ENCODE assay signal across 39 cellular contexts in genomic region chr12:100384549-100384916, GRCh38. TPM values are rescaled to one million over a fixed set of nuclear protein-coding genes. Genes with fewer than 3 reads are reported as not detected.
"Had no signal": no experiment of that assay in that cellular context is flagged by ENCODE, and none has a peak within 500 bp of the region (broad histone marks: within the 10 kb centered on the region; RNA-seq: fewer than 3 reads in every experiment).

No MANE protein-coding gene starts in this region.

- H3K9me3 ChIP-seq: adrenal gland, body of pancreas, esophagus squamous epithelium, gastroesophageal sphincter had no signal

- H3K27ac Mint-ChIP-seq: activated CD4-positive, alpha-beta memory T cell treated with anti-CD3 and anti-CD28 coated beads for 36 hours; activated CD4-positive, alpha-beta T cell treated with anti-CD3 and anti-CD28 coated beads for 36 hours; activated CD4-positive, alpha-beta T cell treated with anti-CD3 and anti-CD28 coated beads, Interleukin-2, amount 10 ng/mL, durations not matched to agents 24 days and 14 days; activated CD8-positive, alpha-beta memory T cell treated with anti-CD3 and anti-CD28 coated beads, Interleukin-2, amount 10 ng/mL, durations not matched to agents 7 days and 5 days; activated CD8-positive, alpha-beta T cell treated with anti-CD3 and anti-CD28 coated beads, Interleukin-2, amount 10 ng/mL, durations not matched to agents 7 days and 5 days; activated naive CD4-positive, alpha-beta T cell treated with anti-CD3 and anti-CD28 coated beads for 36 hours; activated naive CD4-positive, alpha-beta T cell treated with anti-CD3 and anti-CD28 coated beads, Interleukin-2, amount 50 U/mL, for 24 hours; activated naive CD8-positive, alpha-beta T cell treated with anti-CD3 and anti-CD28 coated beads for 36 hours; activated naive CD8-positive, alpha-beta T cell treated with anti-CD3 and anti-CD28 coated beads, Interleukin-2, amount 50 U/mL, for 24 hours; activated T-helper 1 cell treated with anti-CD3 and anti-CD28 coated beads, Interleukin-12 subunit alpha, Interleukin-12 subunit beta, Interleukin-2, Interleukin-4 antibody, amounts not matched to agents 30 ng/mL and 10 ng/mL and 1 ng/mL, durations not matched to agents 14 hours and 24 hours and 36 hours; activated T-helper 2 cell treated with anti-CD3 and anti-CD28 coated beads, Interferon-gamma antibody, Interleukin-2, Interleukin-4, amounts not matched to agents 10 μg/mL and 5 μg/mL and 100 μg/mL, durations not matched to agents 14 hours and 24 hours and 36 hours; effector memory CD8-positive, alpha-beta T cell had no signal

- DNase-seq: activated CD4-positive, alpha-beta memory T cell treated with anti-CD3 and anti-CD28 coated beads for 36 hours; activated CD4-positive, alpha-beta T cell treated with anti-CD3 and anti-CD28 coated beads for 36 hours; activated CD4-positive, alpha-beta T cell treated with anti-CD3 and anti-CD28 coated beads, Interleukin-2, amount 10 ng/mL, durations not matched to agents 24 days and 14 days; activated CD4-positive, CD25-positive, alpha-beta regulatory T cell; activated CD4-positive, CD25-positive, alpha-beta regulatory T cell treated with anti-CD3 and anti-CD28 coated beads, Interleukin-2, amount 50 U/mL, for 72 hours; activated CD8-positive, alpha-beta memory T cell treated with anti-CD3 and anti-CD28 coated beads, Interleukin-2, amount 10 ng/mL, durations not matched to agents 7 days and 5 days; activated CD8-positive, alpha-beta memory T cell treated with anti-CD3 and anti-CD28 coated beads, Interleukin-2, amount 50 U/mL, for 4 hours; activated CD8-positive, alpha-beta T cell treated with anti-CD3 and anti-CD28 coated beads, Interleukin-2, amount 10 ng/mL, durations not matched to agents 7 days and 5 days; activated effector memory CD4-positive, alpha-beta T cell treated with anti-CD3 and anti-CD28 coated beads, Interleukin-2, amount 50 U/mL, for 16 hours; activated naive CD4-positive, alpha-beta T cell treated with anti-CD3 and anti-CD28 coated beads for 36 hours; activated naive CD8-positive, alpha-beta T cell treated with anti-CD3 and anti-CD28 coated beads for 36 hours; activated naive CD8-positive, alpha-beta T cell treated with anti-CD3 and anti-CD28 coated beads, Interleukin-2, amount 50 U/mL, for 24 hours; activated T-cell treated with anti-CD3 and anti-CD28 coated beads, Interleukin-2, amount 50 U/mL, for 1 hour; activated T-cell treated with anti-CD3 and anti-CD28 coated beads, Interleukin-2, amount 50 U/mL, for 48 hours; adrenal gland; amygdala; aorta; body of pancreas; caudate nucleus; cortex of kidney; dermis blood vessel endothelial cell; effector CD4-positive, alpha-beta T cell; effector memory CD8-positive, alpha-beta T cell; esophagus squamous epithelium; foreskin melanocyte; T-helper 2 cell had no signal

- H3K27ac ChIP-seq: adrenal gland, body of pancreas, epithelial cell of prostate, esophagus squamous epithelium, gastroesophageal sphincter had no signal

- H3K36me3 ChIP-seq: adrenal gland, esophagus squamous epithelium, gastroesophageal sphincter had no signal

- H3K4me3 Mint-ChIP-seq: activated CD4-positive, alpha-beta memory T cell treated with anti-CD3 and anti-CD28 coated beads for 36 hours; activated CD4-positive, alpha-beta T cell treated with anti-CD3 and anti-CD28 coated beads for 36 hours; activated CD4-positive, alpha-beta T cell treated with anti-CD3 and anti-CD28 coated beads, Interleukin-2, amount 10 ng/mL, durations not matched to agents 24 days and 14 days; activated CD8-positive, alpha-beta memory T cell treated with anti-CD3 and anti-CD28 coated beads, Interleukin-2, amount 10 ng/mL, durations not matched to agents 7 days and 5 days; activated CD8-positive, alpha-beta T cell treated with anti-CD3 and anti-CD28 coated beads, Interleukin-2, amount 10 ng/mL, durations not matched to agents 7 days and 5 days; activated naive CD4-positive, alpha-beta T cell treated with anti-CD3 and anti-CD28 coated beads for 36 hours; activated naive CD4-positive, alpha-beta T cell treated with anti-CD3 and anti-CD28 coated beads, Interleukin-2, amount 50 U/mL, for 24 hours; activated naive CD8-positive, alpha-beta T cell treated with anti-CD3 and anti-CD28 coated beads for 36 hours; activated naive CD8-positive, alpha-beta T cell treated with anti-CD3 and anti-CD28 coated beads, Interleukin-2, amount 50 U/mL, for 24 hours; activated T-helper 1 cell treated with anti-CD3 and anti-CD28 coated beads, Interleukin-12 subunit alpha, Interleukin-12 subunit beta, Interleukin-2, Interleukin-4 antibody, amounts not matched to agents 30 ng/mL and 10 ng/mL and 1 ng/mL, durations not matched to agents 14 hours and 24 hours and 36 hours; effector memory CD8-positive, alpha-beta T cell had no signal

- ATAC-seq: activated CD4-positive, alpha-beta T cell treated with anti-CD3 and anti-CD28 coated beads for 36 hours; activated CD8-positive, alpha-beta memory T cell treated with anti-CD3 and anti-CD28 coated beads, Interleukin-2, amount 10 ng/mL, durations not matched to agents 7 days and 5 days; activated CD8-positive, alpha-beta T cell treated with anti-CD3 and anti-CD28 coated beads, Interleukin-2, amount 10 ng/mL, durations not matched to agents 7 days and 5 days; activated naive CD8-positive, alpha-beta T cell treated with anti-CD3 and anti-CD28 coated beads, Interleukin-2, amount 50 U/mL, for 24 hours; body of pancreas; effector memory CD8-positive, alpha-beta T cell; gastroesophageal sphincter had no signal

- H3K27me3 ChIP-seq: adrenal gland, body of pancreas, esophagus squamous epithelium, gastroesophageal sphincter had no signal

- H3K36me3 Mint-ChIP-seq: activated CD4-positive, alpha-beta memory T cell treated with anti-CD3 and anti-CD28 coated beads for 36 hours; activated CD8-positive, alpha-beta memory T cell treated with anti-CD3 and anti-CD28 coated beads, Interleukin-2, amount 10 ng/mL, durations not matched to agents 7 days and 5 days; activated naive CD4-positive, alpha-beta T cell treated with anti-CD3 and anti-CD28 coated beads, Interleukin-2, amount 50 U/mL, for 24 hours; activated naive CD8-positive, alpha-beta T cell treated with anti-CD3 and anti-CD28 coated beads for 36 hours had no signal

- H3K27me3 Mint-ChIP-seq: activated CD4-positive, alpha-beta T cell treated with anti-CD3 and anti-CD28 coated beads, Interleukin-2, amount 10 ng/mL, durations not matched to agents 24 days and 14 days; activated naive CD4-positive, alpha-beta T cell treated with anti-CD3 and anti-CD28 coated beads, Interleukin-2, amount 50 U/mL, for 24 hours had no signal

- H3K9me3 Mint-ChIP-seq: activated CD4-positive, alpha-beta memory T cell treated with anti-CD3 and anti-CD28 coated beads for 36 hours; activated CD4-positive, alpha-beta T cell treated with anti-CD3 and anti-CD28 coated beads, Interleukin-2, amount 10 ng/mL, durations not matched to agents 24 days and 14 days; activated naive CD4-positive, alpha-beta T cell treated with anti-CD3 and anti-CD28 coated beads for 36 hours; activated naive CD4-positive, alpha-beta T cell treated with anti-CD3 and anti-CD28 coated beads, Interleukin-2, amount 50 U/mL, for 24 hours; activated naive CD8-positive, alpha-beta T cell treated with anti-CD3 and anti-CD28 coated beads for 36 hours; activated naive CD8-positive, alpha-beta T cell treated with anti-CD3 and anti-CD28 coated beads, Interleukin-2, amount 50 U/mL, for 24 hours; activated T-helper 1 cell treated with anti-CD3 and anti-CD28 coated beads, Interleukin-12 subunit alpha, Interleukin-12 subunit beta, Interleukin-2, Interleukin-4 antibody, amounts not matched to agents 30 ng/mL and 10 ng/mL and 1 ng/mL, durations not matched to agents 14 hours and 24 hours and 36 hours; activated T-helper 2 cell treated with anti-CD3 and anti-CD28 coated beads, Interferon-gamma antibody, Interleukin-2, Interleukin-4, amounts not matched to agents 10 μg/mL and 5 μg/mL and 100 μg/mL, durations not matched to agents 14 hours and 24 hours and 36 hours; effector memory CD8-positive, alpha-beta T cell had no signal

- H3K4me1 ChIP-seq: adrenal gland, body of pancreas, esophagus squamous epithelium, gastroesophageal sphincter had no signal

- H3K4me1 Mint-ChIP-seq: activated CD4-positive, alpha-beta T cell treated with anti-CD3 and anti-CD28 coated beads for 36 hours; activated CD4-positive, alpha-beta T cell treated with anti-CD3 and anti-CD28 coated beads, Interleukin-2, amount 10 ng/mL, durations not matched to agents 24 days and 14 days; activated CD8-positive, alpha-beta memory T cell treated with anti-CD3 and anti-CD28 coated beads, Interleukin-2, amount 10 ng/mL, durations not matched to agents 7 days and 5 days; activated naive CD4-positive, alpha-beta T cell treated with anti-CD3 and anti-CD28 coated beads, Interleukin-2, amount 50 U/mL, for 24 hours; activated naive CD8-positive, alpha-beta T cell treated with anti-CD3 and anti-CD28 coated beads for 36 hours; activated naive CD8-positive, alpha-beta T cell treated with anti-CD3 and anti-CD28 coated beads, Interleukin-2, amount 50 U/mL, for 24 hours had no signal

- H3K4me3 ChIP-seq: adrenal gland, body of pancreas, esophagus squamous epithelium, gastroesophageal sphincter had no signal

RNA-seq across cellular contexts. Expression of gene SLC17A8, which starts 27.7 kb away (rescaled TPM):
- total RNA-seq: activated CD4-positive, alpha-beta memory T cell treated with anti-CD3 and anti-CD28 coated beads for 36 hours; activated CD4-positive, alpha-beta T cell treated with anti-CD3 and anti-CD28 coated beads for 36 hours; activated CD4-positive, alpha-beta T cell treated with anti-CD3 and anti-CD28 coated beads, Interleukin-2, amount 10 ng/mL, durations not matched to agents 24 days and 14 days; activated CD8-positive, alpha-beta memory T cell treated with anti-CD3 and anti-CD28 coated beads for 36 hours; activated CD8-positive, alpha-beta memory T cell treated with anti-CD3 and anti-CD28 coated beads, Interleukin-2, amount 10 ng/mL, durations not matched to agents 7 days and 5 days; activated CD8-positive, alpha-beta T cell treated with anti-CD3 and anti-CD28 coated beads, Interleukin-2, amount 10 ng/mL, durations not matched to agents 7 days and 5 days; activated naive CD4-positive, alpha-beta T cell treated with anti-CD3 and anti-CD28 coated beads for 36 hours; activated naive CD8-positive, alpha-beta T cell treated with anti-CD3 and anti-CD28 coated beads for 36 hours; activated T-helper 1 cell treated with anti-CD3 and anti-CD28 coated beads, Interleukin-12 subunit alpha, Interleukin-12 subunit beta, Interleukin-2, Interleukin-4 antibody, amounts not matched to agents 30 ng/mL and 10 ng/mL and 1 ng/mL, durations not matched to agents 14 hours and 24 hours and 36 hours; activated T-helper 2 cell treated with anti-CD3 and anti-CD28 coated beads, Interferon-gamma antibody, Interleukin-2, Interleukin-4, amounts not matched to agents 10 μg/mL and 5 μg/mL and 100 μg/mL, durations not matched to agents 14 hours and 24 hours and 36 hours; aorta; body of pancreas; chondrocyte; dermis blood vessel endothelial cell; endothelial cell of umbilical vein; esophagus squamous epithelium; fibroblast of lung; fibroblast of villous mesenchyme; gastroesophageal sphincter; glomerular endothelial cell; T-helper 1 cell treated with Interleukin-12 subunit alpha and Interleukin-12 subunit beta and Interleukin-4 antibody, amounts not matched to agents 30 ng/mL and 1 ng/mL, for 36 hours had no signal
- polyA plus RNA-seq: aorta, endothelial cell of umbilical vein, esophagus, fibroblast of lung had no signal
